Comparison of ENCODE assay signal across 8 cellular contexts in genomic region chr3:133576169-133576568, GRCh38. TPM values are rescaled to one million over a fixed set of nuclear protein-coding genes. Genes with fewer than 3 reads are reported as not detected.
DNase-seq lines count a peak whose midpoint lies in the region; ATAC-seq and TF ChIP-seq lines count a peak whose summit lies in the region.

No MANE protein-coding gene starts in this region.

- H3K27me3 Mint-ChIP-seq in mesothelial cell of epicardium (ENCODE audit: low read depth) = no peaks in the 10 kb centered on the region

- H3K36me3 Mint-ChIP-seq in mesothelial cell of epicardium = peaks cover 19% of the 10 kb centered on the region

- 3 to 13% methylated on average over 3 of the region's 3 CpGs for WGBS in body of pancreas, 2 donors

- H3K36me3 ChIP-seq in right atrium auricular region (peaks cover 50% of the 10 kb centered on the region), body of pancreas (replicated peaks in 1 of 2; ENCODE audit: insufficient read depth in 1 of 2, low read depth in 2 of 2) (peaks cover 0 to 10% of the 10 kb centered on the region in 2 donors)

- DNase-seq in right atrium auricular region (ENCODE audit: low spot score) = peak; percentile 32
- no peak for DNase-seq in left ventricle myocardium superior
- DNase-seq in body of pancreas = no peak
- no peak for DNase-seq in mesothelial cell of epicardium (ENCODE audit: low spot score in 2 of 2, unreplicated experiment in 2 of 2)
- DNase-seq in mucosa of gallbladder (ENCODE audit: low spot score) = no peak
- DNase-seq in amygdala (lab: John Stamatoyannopoulos, UW) = no peak

- H3K9me3 ChIP-seq in right atrium auricular region (no peaks in the 10 kb centered on the region), body of pancreas (no peaks in the 10 kb centered on the region)

- peak overlapping the region in 1 of 2 donors; percentile 12 for H3K4me3 ChIP-seq in right atrium auricular region
- peak overlapping the region in 1 of 2 donors; percentile 3 for H3K4me3 ChIP-seq in body of pancreas

- no peak for TF ChIP-seq CTCF in right atrium auricular region (IDR thresholded peaks at IDR 0.05)
- no peak for TF ChIP-seq CTCF in body of pancreas (IDR thresholded peaks at IDR 0.05)
- no peak for TF ChIP-seq CTCF in mesothelial cell of epicardium (IDR thresholded peaks at IDR 0.05; ENCODE audit: unreplicated experiment)

- H3K9me3 Mint-ChIP-seq in mesothelial cell of epicardium = no peaks in the 10 kb centered on the region

- H3K27ac ChIP-seq in right atrium auricular region = no peak overlapping the region
- H3K27ac ChIP-seq in body of pancreas = peak overlapping the region in 3 of 4 donors; percentile 51 to 98 (median 95)

- no peaks in the 10 kb centered on the region for H3K27me3 ChIP-seq in right atrium auricular region
- no peaks in the 10 kb centered on the region for H3K27me3 ChIP-seq in body of pancreas

- ATAC-seq in left ventricle myocardium superior = no peak
- no peak for ATAC-seq in body of pancreas
- no peak for ATAC-seq in GM21619 (IDR thresholded peaks at IDR 0.05; ENCODE audit: unreplicated experiment)
- ATAC-seq in HG03354 (IDR thresholded peaks at IDR 0.05; ENCODE audit: poor library complexity, severe bottlenecking, unreplicated experiment) = no peak

- H3K4me3 Mint-ChIP-seq in mesothelial cell of epicardium = peak overlapping the region; percentile 43

- H3K4me1 ChIP-seq in right atrium auricular region (peaks cover 0 to 52% of the 10 kb centered on the region in 2 donors), body of pancreas (peaks cover 53% of the 10 kb centered on the region)

- intact Hi-C loops in left ventricle myocardium superior (cut with micrococcal nuclease) = no loop called here
- intact Hi-C loops in body of pancreas (cut with DNase I) = no loop called here

- H3K27ac Mint-ChIP-seq in mesothelial cell of epicardium = peak overlapping the region; percentile 55

- TF ChIP-seq POLR2A in body of pancreas (IDR thresholded peaks at IDR 0.05) = peak in 1 of 3 donors; percentile 15

- H3K4me1 Mint-ChIP-seq in mesothelial cell of epicardium = peaks cover 41% of the 10 kb centered on the region

RNA-seq across cellular contexts. Expression of gene CDV3, which starts 2.7 kb away (rescaled TPM):
- total RNA-seq in right atrium auricular region (100 to 1,000 TPM; 108 to 122 TPM), left ventricle myocardium superior (159 TPM), body of pancreas (10 to 100 TPM; 67.6 to 70.3 TPM), mesothelial cell of epicardium (127 to 135 TPM (median 132 TPM) in 3 replicates), mucosa of gallbladder (108 TPM)

Comparison
In these comparisons a context has a peak if more than half of its experiments do, and no peak if none do; other contexts are left out.
1. H3K27ac ChIP-seq: peak in body of pancreas (3 of 4); none in right atrium auricular region (0 of 2).